1 cellular context compared by ENCODE assay signal in genomic region chr11:62497132-62497915, GRCh38.
A peak's percentile ranks its signal among the peaks of the same experiment; 100 is the strongest.
TF ChIP-seq lines count a peak whose summit lies in the region.

No MANE protein-coding gene starts in this region.

TF ChIP-seq in HepG2, 621 proteins besides CTCF, POLR2A, EP300 and RAD21 (continued from another document and continues in another):
- TF ChIP-seq PAXIP1 (CRISPR knock-in tag; conservative IDR thresholded peaks at IDR 0.05) = peak; percentile 40; the same call in 1 of the 2 replicates
- no peak for TF ChIP-seq ZIK1 (CRISPR knock-in tag; IDR thresholded peaks at IDR 0.05; ENCODE audit: borderline replicate concordance, low read depth)
- TF ChIP-seq HOXA3 (CRISPR knock-in tag; IDR thresholded peaks at IDR 0.05) = peak; percentile 11; the same call in 1 of the 2 replicates
- TF ChIP-seq FOXM1 (CRISPR knock-in tag; IDR thresholded peaks at IDR 0.05) = no peak
- peak; percentile 64; the same call in 1 of the 2 replicates for TF ChIP-seq ERF (CRISPR knock-in tag; IDR thresholded peaks at IDR 0.05)
- TF ChIP-seq ZNF740 (CRISPR knock-in tag; IDR thresholded peaks at IDR 0.05) = no peak
- no peak for TF ChIP-seq TP53 (CRISPR knock-in tag; conservative IDR thresholded peaks at IDR 0.05)
- peak; percentile 58; the same call in 1 of the 2 replicates for TF ChIP-seq TARDBP (CRISPR knock-in tag; IDR thresholded peaks at IDR 0.05)
- TF ChIP-seq ARID5B (CRISPR knock-in tag; IDR thresholded peaks at IDR 0.05) = peak; percentile 77
- peak; percentile 90 for TF ChIP-seq ARID3A (IDR thresholded peaks at IDR 0.05; ENCODE audit: low read depth, low read length)
- peak; percentile 61; the same call in 1 of the 2 replicates for TF ChIP-seq HMG20A (CRISPR knock-in tag; IDR thresholded peaks at IDR 0.05; ENCODE audit: borderline replicate concordance)
- peak; percentile 76 for TF ChIP-seq SALL1 (CRISPR knock-in tag; IDR thresholded peaks at IDR 0.05)
- peak; percentile 17; the same call in 1 of the 2 replicates for TF ChIP-seq ETV5 (CRISPR knock-in tag; IDR thresholded peaks at IDR 0.05; ENCODE audit: borderline replicate concordance)
- no peak for TF ChIP-seq ZNF276 (CRISPR knock-in tag; IDR thresholded peaks at IDR 0.05; ENCODE audit: low read depth)
- peak; percentile 17; the same call in 1 of the 2 replicates for TF ChIP-seq ZNF460 (CRISPR knock-in tag; IDR thresholded peaks at IDR 0.05; ENCODE audit: borderline replicate concordance)
- peak; percentile 19; the same call in 1 of the 2 replicates for TF ChIP-seq CREB1 (IDR thresholded peaks at IDR 0.05)
- TF ChIP-seq CREB1 (CRISPR knock-in tag; IDR thresholded peaks at IDR 0.05) = peak; percentile 10; the same call in 1 of the 2 replicates
- no peak for TF ChIP-seq GTF3A (CRISPR knock-in tag; conservative IDR thresholded peaks at IDR 0.05)
- no peak for TF ChIP-seq FOXP1 (IDR thresholded peaks at IDR 0.05)
- 0 out of 2 replicates have a peak, but pooled peaks have one; percentile 32 for TF ChIP-seq FOXP1 (CRISPR knock-in tag; IDR thresholded peaks at IDR 0.05)
- TF ChIP-seq PRPF4 (IDR thresholded peaks at IDR 0.05; ENCODE audit: low read depth, low read length, poor library complexity, severe bottlenecking) = no peak
- peak; percentile 52; the same call in 1 of the 2 replicates for TF ChIP-seq ZNF331 (CRISPR knock-in tag; IDR thresholded peaks at IDR 0.05)
- TF ChIP-seq RCOR2 (CRISPR knock-in tag; IDR thresholded peaks at IDR 0.05) = 0 out of 2 replicates have a peak, but pooled peaks have one; percentile 23
- TF ChIP-seq KMT2B (CRISPR knock-in tag; IDR thresholded peaks at IDR 0.05) = no peak
- 0 out of 2 replicates have a peak, but pooled peaks have one; percentile 23 for TF ChIP-seq MAX (IDR thresholded peaks at IDR 0.05)
- peak; percentile 66 for TF ChIP-seq SAP130 (CRISPR knock-in tag; IDR thresholded peaks at IDR 0.05; ENCODE audit: low read depth)
- TF ChIP-seq ZBTB7B (CRISPR knock-in tag; IDR thresholded peaks at IDR 0.05) = peak; percentile 35; the same call in 1 of the 2 replicates
- TF ChIP-seq MXI1 (IDR thresholded peaks at IDR 0.05; ENCODE audit: borderline replicate concordance, low read depth, low read length) = 0 out of 3 replicates have a peak, but pooled peaks have one; percentile 14
- TF ChIP-seq ZNF281 (CRISPR knock-in tag; IDR thresholded peaks at IDR 0.05; ENCODE audit: borderline replicate concordance) = peak; percentile 22; the same call in 1 of the 2 replicates
- TF ChIP-seq ISL2 (CRISPR knock-in tag; IDR thresholded peaks at IDR 0.05) = peak; percentile 47; the same call in 1 of the 2 replicates
- TF ChIP-seq CC2D1A (CRISPR knock-in tag; IDR thresholded peaks at IDR 0.05) = no peak
- TF ChIP-seq ZNF616 (CRISPR knock-in tag; IDR thresholded peaks at IDR 0.05; ENCODE audit: low read depth) = no peak
- TF ChIP-seq XRCC5 (optimal IDR thresholded peaks at IDR 0.05; ENCODE audit: low read length) = peak; percentile 80
- TF ChIP-seq ELF3 (CRISPR knock-in tag; IDR thresholded peaks at IDR 0.05) = peak; percentile 42; the same call in 1 of the 2 replicates
- TF ChIP-seq SOX5 (CRISPR knock-in tag; IDR thresholded peaks at IDR 0.05; ENCODE audit: borderline replicate concordance) = peak; percentile 63; the same call in 1 of the 2 replicates
- peak; percentile 69 for TF ChIP-seq MLX (CRISPR knock-in tag; IDR thresholded peaks at IDR 0.05)
- peak; percentile 73; the same call in 1 of the 2 replicates for TF ChIP-seq SMC3 (IDR thresholded peaks at IDR 0.05; ENCODE audit: low read length)
- peak; percentile 58; the same call in 1 of the 2 replicates for TF ChIP-seq NR2F6 (IDR thresholded peaks at IDR 0.05)
- peak; percentile 74 for TF ChIP-seq NR2F6 (CRISPR knock-in tag; IDR thresholded peaks at IDR 0.05)
- TF ChIP-seq PITX1 (CRISPR knock-in tag; IDR thresholded peaks at IDR 0.05) = no peak
- no peak for TF ChIP-seq LCORL (IDR thresholded peaks at IDR 0.05)
- peak; percentile 48; the same call in 1 of the 2 replicates for TF ChIP-seq LCORL (CRISPR knock-in tag; IDR thresholded peaks at IDR 0.05)
- peak; percentile 34; the same call in 1 of the 2 replicates for TF ChIP-seq ZMYM3 (CRISPR knock-in tag; IDR thresholded peaks at IDR 0.05)
- TF ChIP-seq MED1 (CRISPR knock-in tag; IDR thresholded peaks at IDR 0.05) = peak; percentile 41; the same call in 1 of the 2 replicates
- TF ChIP-seq RXRA (CRISPR knock-in tag; IDR thresholded peaks at IDR 0.05) = peak; percentile 25; the same call in 1 of the 2 replicates
- TF ChIP-seq DDIT3 (CRISPR knock-in tag; IDR thresholded peaks at IDR 0.05) = no peak
- 0 out of 2 replicates have a peak, but pooled peaks have one; percentile 69 for TF ChIP-seq TGIF2 (CRISPR knock-in tag; IDR thresholded peaks at IDR 0.05)
- TF ChIP-seq BCL6 (CRISPR knock-in tag; IDR thresholded peaks at IDR 0.05) = peak; percentile 34; the same call in 1 of the 2 replicates
- TF ChIP-seq MYNN (CRISPR knock-in tag; IDR thresholded peaks at IDR 0.05; ENCODE audit: low read depth) = no peak
- TF ChIP-seq ZNF552 (CRISPR knock-in tag; IDR thresholded peaks at IDR 0.05; ENCODE audit: borderline replicate concordance) = no peak
- peak; percentile 60 for TF ChIP-seq HNF4G (IDR thresholded peaks at IDR 0.05; ENCODE audit: borderline replicate concordance, low read depth, low read length)
- no peak for TF ChIP-seq HNF4G (CRISPR knock-in tag; IDR thresholded peaks at IDR 0.05; ENCODE audit: borderline replicate concordance, low read depth)
- TF ChIP-seq ZBTB14 (CRISPR knock-in tag; IDR thresholded peaks at IDR 0.05) = no peak
